Comparison of ENCODE assay signal across 9 cellular contexts in genomic region chr14:100653409-100653808, GRCh38.
DNase-seq lines count a peak whose midpoint lies in the region; ATAC-seq and TF ChIP-seq lines count a peak whose summit lies in the region.
"Had no signal": no experiment of that assay in that cellular context is flagged by ENCODE, and none has a peak within 500 bp of the region (broad histone marks: within the 10 kb centered on the region; RNA-seq: fewer than 3 reads in every experiment).

No MANE protein-coding gene starts in this region.

- H3K27me3 Mint-ChIP-seq in chondrocyte (ENCODE audit: low read depth) = peaks cover 12% of the 10 kb centered on the region
- H3K27me3 Mint-ChIP-seq in activated T-helper 2 cell treated with anti-CD3 and anti-CD28 coated beads, Interferon-gamma antibody, Interleukin-2, Interleukin-4, amounts not matched to agents 10 μg/mL and 5 μg/mL and 100 μg/mL, durations not matched to agents 14 hours and 24 hours and 36 hours (ENCODE audit: low read depth) = peaks cover 35% of the 10 kb centered on the region

- no peaks in the 10 kb centered on the region for H3K9me2 ChIP-seq in PC-3 (replicated peaks; ENCODE audit: low read length)

- no peak overlapping the region for H2AFZ ChIP-seq in PC-3 (ENCODE audit: low read length)

- no peak overlapping the region for H3K9ac ChIP-seq in PC-3 (ENCODE audit: low read length)

- H3K4me3 Mint-ChIP-seq in chondrocyte (ENCODE audit: unreplicated experiment) = no peak overlapping the region
- no peak overlapping the region for H3K4me3 Mint-ChIP-seq in activated T-helper 2 cell treated with anti-CD3 and anti-CD28 coated beads, Interferon-gamma antibody, Interleukin-2, Interleukin-4, amounts not matched to agents 10 μg/mL and 5 μg/mL and 100 μg/mL, durations not matched to agents 14 hours and 24 hours and 36 hours (ENCODE audit: low read depth)

- no peak overlapping the region for H3K4me3 ChIP-seq in PC-3 (ENCODE audit: low read length)
- H3K4me3 ChIP-seq in retinal pigment epithelial cell (ENCODE audit: low read length) = no peak overlapping the region

- no peaks in the 10 kb centered on the region for H4K20me1 ChIP-seq in PC-3 (ENCODE audit: low read length)

- no peaks in the 10 kb centered on the region for H3K79me2 ChIP-seq in PC-3 (ENCODE audit: low read length)

- H3K27ac ChIP-seq in PC-3 (ENCODE audit: low read length) = no peak overlapping the region

- no peak overlapping the region for H3K4me2 ChIP-seq in PC-3 (ENCODE audit: low read length)

- H3K4me1 ChIP-seq in PC-3 (ENCODE audit: insufficient read depth, low read length) = peaks cover 23% of the 10 kb centered on the region

- intact Hi-C loops in PC-3 (cut with micrococcal nuclease) = no loop called here
- intact Hi-C loops in activated T-helper 2 cell treated with anti-CD3 and anti-CD28 coated beads, Interferon-gamma antibody, Interleukin-2, Interleukin-4, amounts not matched to agents 10 μg/mL and 5 μg/mL and 100 μg/mL, durations not matched to agents 14 hours and 24 hours and 36 hours (cut with micrococcal nuclease) = loop anchor here (2.0 kb wide), 1 partner anchor 213 kb away; no protein-coding TSS in a partner anchor
- intact Hi-C loops in posterior vena cava (cut with DNase I) = no loop called here

- no peaks in the 10 kb centered on the region for H3F3A ChIP-seq in PC-3 (ENCODE audit: low read length, unreplicated experiment)

- H3K36me3 ChIP-seq in PC-3 (ENCODE audit: low read depth, low read length) = no peaks in the 10 kb centered on the region

- TF ChIP-seq CTCF in PC-3 (conservative IDR thresholded peaks at IDR 0.05; ENCODE audit: low read depth, low read length) = peak; percentile 74
- peak; percentile 73 for TF ChIP-seq CTCF in chondrocyte (IDR thresholded peaks at IDR 0.05)
- peak; percentile 53 for TF ChIP-seq CTCF in retinal pigment epithelial cell (conservative IDR thresholded peaks at IDR 0.05; ENCODE audit: low read depth, low read length)

- POLR2A ChIA-PET in PC-3 (lab: Charles Lee; ENCODE audit: unreplicated experiment) = no interaction called here

- no peak overlapping the region for H3K27ac Mint-ChIP-seq in chondrocyte (ENCODE audit: unreplicated experiment)
- H3K27ac Mint-ChIP-seq in activated T-helper 2 cell treated with anti-CD3 and anti-CD28 coated beads, Interferon-gamma antibody, Interleukin-2, Interleukin-4, amounts not matched to agents 10 μg/mL and 5 μg/mL and 100 μg/mL, durations not matched to agents 14 hours and 24 hours and 36 hours = no peak overlapping the region

- H3K4me1 Mint-ChIP-seq in chondrocyte (ENCODE audit: low read depth) = peaks cover 3% of the 10 kb centered on the region
- peaks cover 5% of the 10 kb centered on the region for H3K4me1 Mint-ChIP-seq in activated T-helper 2 cell treated with anti-CD3 and anti-CD28 coated beads, Interferon-gamma antibody, Interleukin-2, Interleukin-4, amounts not matched to agents 10 μg/mL and 5 μg/mL and 100 μg/mL, durations not matched to agents 14 hours and 24 hours and 36 hours (ENCODE audit: low read depth)

- no peaks in the 10 kb centered on the region for H3K27me3 ChIP-seq in PC-3 (ENCODE audit: low read length)

- H3K36me3 Mint-ChIP-seq in chondrocyte (ENCODE audit: low read depth) = no peaks in the 10 kb centered on the region
- no peaks in the 10 kb centered on the region for H3K36me3 Mint-ChIP-seq in activated T-helper 2 cell treated with anti-CD3 and anti-CD28 coated beads, Interferon-gamma antibody, Interleukin-2, Interleukin-4, amounts not matched to agents 10 μg/mL and 5 μg/mL and 100 μg/mL, durations not matched to agents 14 hours and 24 hours and 36 hours (ENCODE audit: low read depth)

- no TSS peak for BruUV-seq in PC-3 (replicated peaks; lab: Mats Ljungman, UMichigan)

- DNase-seq in ELF-1 (ENCODE audit: low read depth, low spot score) (peak; percentile 37), PC-3 (no peak), chondrocyte (ENCODE audit: low spot score) (no peak), retinal pigment epithelial cell (ENCODE audit: low read depth) (no peak), posterior vena cava (ENCODE audit: low spot score) (no peak), hippocampal formation (lab: John Stamatoyannopoulos, UW) (no peak)
- no peak for DNase-seq in activated T-helper 2 cell treated with anti-CD3 and anti-CD28 coated beads, Interferon-gamma antibody, Interleukin-2, Interleukin-4, amounts not matched to agents 10 μg/mL and 5 μg/mL and 100 μg/mL, durations not matched to agents 14 hours and 24 hours and 36 hours (ENCODE audit: low spot score)
- DNase-seq: NCI-H510A treated with DMSO at 0.1 percent for 48 hours had no signal

- ATAC-seq in PC-3 (no peak), HG02973 (IDR thresholded peaks at IDR 0.05; ENCODE audit: unreplicated experiment) (no peak)

- H3K9me3 ChIP-seq in PC-3 (ENCODE audit: low read length) = no peaks in the 10 kb centered on the region

- CTCF ChIA-PET in PC-3 (lab: Charles Lee) = interaction anchor here (1.6 kb wide), 2 partner anchors 236 to 269 kb away, joined by 4 to 9 read pairs; no protein-coding TSS in a partner anchor

- no peaks in the 10 kb centered on the region for H3K9me3 Mint-ChIP-seq in chondrocyte (ENCODE audit: low read depth)
- H3K9me3 Mint-ChIP-seq in activated T-helper 2 cell treated with anti-CD3 and anti-CD28 coated beads, Interferon-gamma antibody, Interleukin-2, Interleukin-4, amounts not matched to agents 10 μg/mL and 5 μg/mL and 100 μg/mL, durations not matched to agents 14 hours and 24 hours and 36 hours = no peaks in the 10 kb centered on the region
